Comparison of ENCODE assay signal across 1 cellular context in the genomic region with DNA sequence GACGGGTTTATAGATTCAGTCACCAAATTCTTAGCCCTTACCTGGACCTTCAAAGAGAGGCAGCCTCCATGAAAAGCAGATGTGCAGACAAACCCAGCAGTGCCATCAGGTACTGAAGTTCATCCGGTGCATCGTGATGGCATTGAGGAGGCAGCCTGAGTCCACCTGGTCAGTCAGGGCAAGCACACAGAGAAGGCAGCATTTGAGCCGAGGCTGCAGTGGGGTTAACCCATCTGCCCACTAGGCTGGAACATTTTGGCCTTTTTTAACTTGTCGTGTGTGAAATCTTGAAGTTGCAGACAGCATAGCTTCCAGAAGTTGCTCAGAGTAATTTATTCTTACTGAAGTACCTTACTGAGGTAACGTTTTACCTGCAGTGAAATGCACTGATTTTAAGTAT.
TF ChIP-seq lines count a peak whose summit lies in the region.

No MANE protein-coding gene starts in this region.

TF ChIP-seq in GM23338, 12 proteins besides CTCF, POLR2A, EP300 and RAD21:
- TF ChIP-seq, protein P1, sequence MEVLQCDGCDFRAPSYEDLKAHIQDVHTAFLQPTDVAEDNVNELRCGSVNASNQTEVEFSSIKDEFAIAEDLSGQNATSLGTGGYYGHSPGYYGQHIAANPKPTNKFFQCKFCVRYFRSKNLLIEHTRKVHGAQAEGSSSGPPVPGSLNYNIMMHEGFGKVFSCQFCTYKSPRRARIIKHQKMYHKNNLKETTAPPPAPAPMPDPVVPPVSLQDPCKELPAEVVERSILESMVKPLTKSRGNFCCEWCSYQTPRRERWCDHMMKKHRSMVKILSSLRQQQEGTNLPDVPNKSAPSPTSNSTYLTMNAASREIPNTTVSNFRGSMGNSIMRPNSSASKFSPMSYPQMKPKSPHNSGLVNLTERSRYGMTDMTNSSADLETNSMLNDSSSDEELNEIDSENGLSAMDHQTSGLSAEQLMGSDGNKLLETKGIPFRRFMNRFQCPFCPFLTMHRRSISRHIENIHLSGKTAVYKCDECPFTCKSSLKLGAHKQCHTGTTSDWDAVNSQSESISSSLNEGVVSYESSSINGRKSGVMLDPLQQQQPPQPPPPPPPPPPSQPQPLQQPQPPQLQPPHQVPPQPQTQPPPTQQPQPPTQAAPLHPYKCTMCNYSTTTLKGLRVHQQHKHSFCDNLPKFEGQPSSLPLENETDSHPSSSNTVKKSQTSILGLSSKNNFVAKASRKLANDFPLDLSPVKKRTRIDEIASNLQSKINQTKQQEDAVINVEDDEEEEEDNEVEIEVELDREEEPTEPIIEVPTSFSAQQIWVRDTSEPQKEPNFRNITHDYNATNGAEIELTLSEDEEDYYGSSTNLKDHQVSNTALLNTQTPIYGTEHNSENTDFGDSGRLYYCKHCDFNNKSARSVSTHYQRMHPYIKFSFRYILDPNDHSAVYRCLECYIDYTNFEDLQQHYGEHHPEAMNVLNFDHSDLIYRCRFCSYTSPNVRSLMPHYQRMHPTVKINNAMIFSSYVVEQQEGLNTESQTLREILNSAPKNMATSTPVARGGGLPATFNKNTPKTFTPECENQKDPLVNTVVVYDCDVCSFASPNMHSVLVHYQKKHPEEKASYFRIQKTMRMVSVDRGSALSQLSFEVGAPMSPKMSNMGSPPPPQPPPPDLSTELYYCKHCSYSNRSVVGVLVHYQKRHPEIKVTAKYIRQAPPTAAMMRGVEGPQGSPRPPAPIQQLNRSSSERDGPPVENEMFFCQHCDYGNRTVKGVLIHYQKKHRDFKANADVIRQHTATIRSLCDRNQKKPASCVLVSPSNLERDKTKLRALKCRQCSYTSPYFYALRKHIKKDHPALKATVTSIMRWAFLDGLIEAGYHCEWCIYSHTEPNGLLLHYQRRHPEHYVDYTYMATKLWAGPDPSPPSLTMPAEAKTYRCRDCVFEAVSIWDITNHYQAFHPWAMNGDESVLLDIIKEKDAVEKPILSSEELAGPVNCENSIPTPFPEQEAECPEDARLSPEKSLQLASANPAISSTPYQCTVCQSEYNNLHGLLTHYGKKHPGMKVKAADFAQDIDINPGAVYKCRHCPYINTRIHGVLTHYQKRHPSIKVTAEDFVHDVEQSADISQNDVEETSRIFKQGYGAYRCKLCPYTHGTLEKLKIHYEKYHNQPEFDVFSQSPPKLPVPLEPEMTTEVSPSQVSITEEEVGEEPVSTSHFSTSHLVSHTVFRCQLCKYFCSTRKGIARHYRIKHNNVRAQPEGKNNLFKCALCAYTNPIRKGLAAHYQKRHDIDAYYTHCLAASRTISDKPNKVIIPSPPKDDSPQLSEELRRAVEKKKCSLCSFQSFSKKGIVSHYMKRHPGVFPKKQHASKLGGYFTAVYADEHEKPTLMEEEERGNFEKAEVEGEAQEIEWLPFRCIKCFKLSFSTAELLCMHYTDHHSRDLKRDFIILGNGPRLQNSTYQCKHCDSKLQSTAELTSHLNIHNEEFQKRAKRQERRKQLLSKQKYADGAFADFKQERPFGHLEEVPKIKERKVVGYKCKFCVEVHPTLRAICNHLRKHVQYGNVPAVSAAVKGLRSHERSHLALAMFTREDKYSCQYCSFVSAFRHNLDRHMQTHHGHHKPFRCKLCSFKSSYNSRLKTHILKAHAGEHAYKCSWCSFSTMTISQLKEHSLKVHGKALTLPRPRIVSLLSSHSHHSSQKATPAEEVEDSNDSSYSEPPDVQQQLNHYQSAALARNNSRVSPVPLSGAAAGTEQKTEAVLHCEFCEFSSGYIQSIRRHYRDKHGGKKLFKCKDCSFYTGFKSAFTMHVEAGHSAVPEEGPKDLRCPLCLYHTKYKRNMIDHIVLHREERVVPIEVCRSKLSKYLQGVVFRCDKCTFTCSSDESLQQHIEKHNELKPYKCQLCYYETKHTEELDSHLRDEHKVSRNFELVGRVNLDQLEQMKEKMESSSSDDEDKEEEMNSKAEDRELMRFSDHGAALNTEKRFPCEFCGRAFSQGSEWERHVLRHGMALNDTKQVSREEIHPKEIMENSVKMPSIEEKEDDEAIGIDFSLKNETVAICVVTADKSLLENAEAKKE (CRISPR knock-in tag; IDR thresholded peaks at IDR 0.05), result no peak
- TF ChIP-seq, protein P2, sequence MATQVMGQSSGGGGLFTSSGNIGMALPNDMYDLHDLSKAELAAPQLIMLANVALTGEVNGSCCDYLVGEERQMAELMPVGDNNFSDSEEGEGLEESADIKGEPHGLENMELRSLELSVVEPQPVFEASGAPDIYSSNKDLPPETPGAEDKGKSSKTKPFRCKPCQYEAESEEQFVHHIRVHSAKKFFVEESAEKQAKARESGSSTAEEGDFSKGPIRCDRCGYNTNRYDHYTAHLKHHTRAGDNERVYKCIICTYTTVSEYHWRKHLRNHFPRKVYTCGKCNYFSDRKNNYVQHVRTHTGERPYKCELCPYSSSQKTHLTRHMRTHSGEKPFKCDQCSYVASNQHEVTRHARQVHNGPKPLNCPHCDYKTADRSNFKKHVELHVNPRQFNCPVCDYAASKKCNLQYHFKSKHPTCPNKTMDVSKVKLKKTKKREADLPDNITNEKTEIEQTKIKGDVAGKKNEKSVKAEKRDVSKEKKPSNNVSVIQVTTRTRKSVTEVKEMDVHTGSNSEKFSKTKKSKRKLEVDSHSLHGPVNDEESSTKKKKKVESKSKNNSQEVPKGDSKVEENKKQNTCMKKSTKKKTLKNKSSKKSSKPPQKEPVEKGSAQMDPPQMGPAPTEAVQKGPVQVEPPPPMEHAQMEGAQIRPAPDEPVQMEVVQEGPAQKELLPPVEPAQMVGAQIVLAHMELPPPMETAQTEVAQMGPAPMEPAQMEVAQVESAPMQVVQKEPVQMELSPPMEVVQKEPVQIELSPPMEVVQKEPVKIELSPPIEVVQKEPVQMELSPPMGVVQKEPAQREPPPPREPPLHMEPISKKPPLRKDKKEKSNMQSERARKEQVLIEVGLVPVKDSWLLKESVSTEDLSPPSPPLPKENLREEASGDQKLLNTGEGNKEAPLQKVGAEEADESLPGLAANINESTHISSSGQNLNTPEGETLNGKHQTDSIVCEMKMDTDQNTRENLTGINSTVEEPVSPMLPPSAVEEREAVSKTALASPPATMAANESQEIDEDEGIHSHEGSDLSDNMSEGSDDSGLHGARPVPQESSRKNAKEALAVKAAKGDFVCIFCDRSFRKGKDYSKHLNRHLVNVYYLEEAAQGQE (IDR thresholded peaks at IDR 0.05; ENCODE audit: unreplicated experiment), result no peak
- TF ChIP-seq CREB1 (CRISPR knock-in tag; IDR thresholded peaks at IDR 0.05; ENCODE audit: low read depth), result no peak
- TF ChIP-seq POLR2AphosphoS5 (IDR thresholded peaks at IDR 0.05; ENCODE audit: low read depth), result no peak
- no peak for TF ChIP-seq EZH2phosphoT487 (IDR thresholded peaks at IDR 0.05; ENCODE audit: unreplicated experiment)
- no peak for TF ChIP-seq EZH2 (IDR thresholded peaks at IDR 0.05; ENCODE audit: low read depth, unreplicated experiment)
- TF ChIP-seq STAT1 (IDR thresholded peaks at IDR 0.05; ENCODE audit: unreplicated experiment), result no peak
- TF ChIP-seq JUNB (IDR thresholded peaks at IDR 0.05; ENCODE audit: unreplicated experiment), result no peak
- TF ChIP-seq, protein P3, sequence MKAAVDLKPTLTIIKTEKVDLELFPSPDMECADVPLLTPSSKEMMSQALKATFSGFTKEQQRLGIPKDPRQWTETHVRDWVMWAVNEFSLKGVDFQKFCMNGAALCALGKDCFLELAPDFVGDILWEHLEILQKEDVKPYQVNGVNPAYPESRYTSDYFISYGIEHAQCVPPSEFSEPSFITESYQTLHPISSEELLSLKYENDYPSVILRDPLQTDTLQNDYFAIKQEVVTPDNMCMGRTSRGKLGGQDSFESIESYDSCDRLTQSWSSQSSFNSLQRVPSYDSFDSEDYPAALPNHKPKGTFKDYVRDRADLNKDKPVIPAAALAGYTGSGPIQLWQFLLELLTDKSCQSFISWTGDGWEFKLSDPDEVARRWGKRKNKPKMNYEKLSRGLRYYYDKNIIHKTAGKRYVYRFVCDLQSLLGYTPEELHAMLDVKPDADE (IDR thresholded peaks at IDR 0.05), result no peak
- TF ChIP-seq ZNF114 (CRISPR knock-in tag; IDR thresholded peaks at IDR 0.05), result no peak
- TF ChIP-seq NANOG (IDR thresholded peaks at IDR 0.05; ENCODE audit: borderline replicate concordance), result no peak
- TF ChIP-seq ZNF331 (CRISPR knock-in tag; IDR thresholded peaks at IDR 0.05; ENCODE audit: low read depth), result no peak
